9 cellular contexts compared by ENCODE assay signal in the genomic region with DNA sequence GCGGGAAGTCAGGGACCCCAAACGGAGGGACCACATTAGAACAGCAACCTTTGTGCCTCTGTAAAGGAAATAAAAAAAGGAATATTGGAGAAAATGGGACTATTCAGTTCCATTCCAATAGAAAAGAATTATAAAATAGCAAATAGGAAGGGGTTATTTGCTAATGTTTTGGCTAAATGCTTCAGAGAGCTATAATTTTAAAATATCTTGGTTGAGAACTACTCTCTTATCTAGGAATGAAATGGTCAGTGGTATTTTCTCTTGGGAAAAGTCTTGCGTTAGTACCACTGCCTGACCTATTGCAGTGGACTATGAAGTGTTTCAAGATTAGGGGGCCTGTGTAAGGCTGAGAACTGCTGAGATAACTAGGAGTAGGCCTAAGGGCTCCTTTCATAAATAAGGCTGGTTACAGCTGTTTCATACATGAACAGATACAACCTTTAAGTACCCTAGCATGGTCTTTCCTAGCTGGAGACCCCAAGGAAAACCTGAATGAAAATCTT. TPM values are rescaled to one million over a fixed set of nuclear protein-coding genes. Genes with fewer than 3 reads are reported as not detected.
DNase-seq lines count a peak whose midpoint lies in the region; ATAC-seq and TF ChIP-seq lines count a peak whose summit lies in the region.
"Had no signal": no experiment of that assay in that cellular context is flagged by ENCODE, and none has a peak within 500 bp of the region (broad histone marks: within the 10 kb centered on the region; RNA-seq: fewer than 3 reads in every experiment).

No MANE protein-coding gene starts in this region.

- H3K27me3 Mint-ChIP-seq in activated naive CD8-positive, alpha-beta T cell treated with anti-CD3 and anti-CD28 coated beads, Interleukin-2, amount 50 U/mL, for 24 hours = no peaks in the 10 kb centered on the region
- H3K27me3 Mint-ChIP-seq in activated naive CD8-positive, alpha-beta T cell treated with anti-CD3 and anti-CD28 coated beads for 36 hours = peaks cover 16% of the 10 kb centered on the region
- H3K27me3 Mint-ChIP-seq: CD4-positive, alpha-beta memory T cell had no signal

- no peak overlapping the region for H4K5ac ChIP-seq in mesendoderm (ENCODE audit: low read length)

- H3K4me3 ChIP-seq in mesendoderm (ENCODE audit: low read length) = no peak overlapping the region
- no peak overlapping the region for H3K4me3 ChIP-seq in vagina

- H3K9ac ChIP-seq in mesendoderm (ENCODE audit: low read length) = no peak overlapping the region

- H3K27me3 ChIP-seq in mesendoderm (ENCODE audit: insufficient read depth, low read length, poor library complexity) (no peaks in the 10 kb centered on the region), vagina (no peaks in the 10 kb centered on the region)

- no CpG with 5 or more reads among the region's 3 CpGs for WGBS in mesendoderm (ENCODE audit: extremely low coverage, insufficient coverage, low lambda C conversion rate)

- no peak for ATAC-seq in activated naive CD8-positive, alpha-beta T cell treated with anti-CD3 and anti-CD28 coated beads, Interleukin-2, amount 50 U/mL, for 24 hours
- ATAC-seq in left lobe of liver (no peak), GM18519 (IDR thresholded peaks at IDR 0.05; ENCODE audit: low FRiP score, unreplicated experiment) (no peak)

- H3K9me3 ChIP-seq in vagina = no peaks in the 10 kb centered on the region

- no peak overlapping the region for H2BK5ac ChIP-seq in mesendoderm (ENCODE audit: low read length)

- peak overlapping the region; percentile 60 for H2BK15ac ChIP-seq in mesendoderm (replicated peaks; ENCODE audit: low read depth)

- peak overlapping the region; percentile 50 for H3K56ac ChIP-seq in mesendoderm (ENCODE audit: low read length)

- H2AK5ac ChIP-seq in mesendoderm (ENCODE audit: low read length) = no peak overlapping the region

- no peak overlapping the region for H3K4me2 ChIP-seq in mesendoderm (ENCODE audit: low read length)

- intact Hi-C loops in vagina (cut with DNase I) = no loop called here

- H3K23ac ChIP-seq in mesendoderm (ENCODE audit: low read length) = no peak overlapping the region

- no peak overlapping the region for H3K4me3 Mint-ChIP-seq in activated naive CD8-positive, alpha-beta T cell treated with anti-CD3 and anti-CD28 coated beads, Interleukin-2, amount 50 U/mL, for 24 hours
- no peak overlapping the region for H3K4me3 Mint-ChIP-seq in activated naive CD8-positive, alpha-beta T cell treated with anti-CD3 and anti-CD28 coated beads for 36 hours

- H4K8ac ChIP-seq in mesendoderm (ENCODE audit: low read depth, low read length) = no peak overlapping the region

- H3K27ac Mint-ChIP-seq in activated naive CD8-positive, alpha-beta T cell treated with anti-CD3 and anti-CD28 coated beads, Interleukin-2, amount 50 U/mL, for 24 hours = peak overlapping the region; percentile 84
- H3K27ac Mint-ChIP-seq in activated naive CD8-positive, alpha-beta T cell treated with anti-CD3 and anti-CD28 coated beads for 36 hours = no peak overlapping the region

- no peak for TF ChIP-seq CTCF in vagina (IDR thresholded peaks at IDR 0.05)

- H3K18ac ChIP-seq in mesendoderm (ENCODE audit: low read length) = peak overlapping the region; percentile 86

- peaks cover 6% of the 10 kb centered on the region for H3K9me3 Mint-ChIP-seq in activated naive CD8-positive, alpha-beta T cell treated with anti-CD3 and anti-CD28 coated beads, Interleukin-2, amount 50 U/mL, for 24 hours
- peaks cover 3% of the 10 kb centered on the region for H3K9me3 Mint-ChIP-seq in activated naive CD8-positive, alpha-beta T cell treated with anti-CD3 and anti-CD28 coated beads for 36 hours

- peaks cover under 1% of the 10 kb centered on the region for H3K36me3 Mint-ChIP-seq in activated naive CD8-positive, alpha-beta T cell treated with anti-CD3 and anti-CD28 coated beads, Interleukin-2, amount 50 U/mL, for 24 hours (ENCODE audit: low read depth)
- H3K36me3 Mint-ChIP-seq in activated naive CD8-positive, alpha-beta T cell treated with anti-CD3 and anti-CD28 coated beads for 36 hours = peaks cover 7% of the 10 kb centered on the region

- H3K4me1 ChIP-seq in mesendoderm (ENCODE audit: control insufficient read depth, low read depth, low read length) (peaks cover 9% of the 10 kb centered on the region), vagina (peaks cover 52% of the 10 kb centered on the region)

- peak overlapping the region; percentile 16 for H3K4ac ChIP-seq in mesendoderm (ENCODE audit: low read depth, low read length)

- H3K27ac ChIP-seq in mesendoderm (ENCODE audit: low read depth, low read length) = peak overlapping the region; percentile 86
- H3K27ac ChIP-seq in vagina = peak overlapping the region; percentile 95

- H3K79me1 ChIP-seq in mesendoderm (ENCODE audit: low read length) = no peaks in the 10 kb centered on the region

- TF ChIP-seq POLR2A in vagina (IDR thresholded peaks at IDR 0.05) = no peak

- H3K36me3 ChIP-seq in mesendoderm (ENCODE audit: control insufficient read depth, insufficient read depth, low read length) (no peaks in the 10 kb centered on the region), vagina (no peaks in the 10 kb centered on the region)

- peaks cover 21% of the 10 kb centered on the region for H3K4me1 Mint-ChIP-seq in activated naive CD8-positive, alpha-beta T cell treated with anti-CD3 and anti-CD28 coated beads, Interleukin-2, amount 50 U/mL, for 24 hours
- H3K4me1 Mint-ChIP-seq in activated naive CD8-positive, alpha-beta T cell treated with anti-CD3 and anti-CD28 coated beads for 36 hours = peaks cover 20% of the 10 kb centered on the region

- no peak for DNase-seq in activated naive CD8-positive, alpha-beta T cell treated with anti-CD3 and anti-CD28 coated beads, Interleukin-2, amount 50 U/mL, for 24 hours
- no peak for DNase-seq in activated naive CD8-positive, alpha-beta T cell treated with anti-CD3 and anti-CD28 coated beads for 36 hours
- DNase-seq in dermis blood vessel endothelial cell (peak; percentile 19), mesendoderm (no peak), vagina (ENCODE audit: extremely low spot score in 2 of 2) (no peak), left lobe of liver (ENCODE audit: low spot score) (no peak), NCI-H2227 (lab: John Stamatoyannopoulos, UW; ENCODE audit: unreplicated experiment) (no peak)

- no peaks in the 10 kb centered on the region for H3K79me2 ChIP-seq in mesendoderm (ENCODE audit: control insufficient read depth, insufficient read depth, low read length)

- H2BK120ac ChIP-seq in mesendoderm (ENCODE audit: low read depth, low read length) = no peak overlapping the region

RNA-seq across cellular contexts. Expression of a gene that starts 6.9 kb away (rescaled TPM):
- 10 to 100 TPM; 46.8 to 47.5 TPM for total RNA-seq in activated naive CD8-positive, alpha-beta T cell treated with anti-CD3 and anti-CD28 coated beads for 36 hours
- 32.0 and 35.1 TPM in 2 replicates for total RNA-seq in dermis blood vessel endothelial cell
- polyA plus RNA-seq in mesendoderm (2013, experiment 1 of 2) = 59.6 TPM
- 65.2 TPM for polyA plus RNA-seq in mesendoderm (2013, experiment 2 of 2)
- 22.1 TPM for total RNA-seq in vagina
- 11.6 TPM for total RNA-seq in left lobe of liver
